1 cellular context compared by ENCODE assay signal in genomic region chr15:76201536-76202255, GRCh38.
TF ChIP-seq lines count a peak whose summit lies in the region.

No MANE protein-coding gene starts in this region.

TF ChIP-seq in IMR-90, 13 proteins besides CTCF, POLR2A, EP300 and RAD21 (continued from another document):
- TF ChIP-seq USF2 (IDR thresholded peaks at IDR 0.05; ENCODE audit: low read depth, low read length), result no peak
TF ChIP-seq in IMR-90: peak in this region for 0.
